ENCODE assay signal across 9 cellular contexts in the genomic region with DNA sequence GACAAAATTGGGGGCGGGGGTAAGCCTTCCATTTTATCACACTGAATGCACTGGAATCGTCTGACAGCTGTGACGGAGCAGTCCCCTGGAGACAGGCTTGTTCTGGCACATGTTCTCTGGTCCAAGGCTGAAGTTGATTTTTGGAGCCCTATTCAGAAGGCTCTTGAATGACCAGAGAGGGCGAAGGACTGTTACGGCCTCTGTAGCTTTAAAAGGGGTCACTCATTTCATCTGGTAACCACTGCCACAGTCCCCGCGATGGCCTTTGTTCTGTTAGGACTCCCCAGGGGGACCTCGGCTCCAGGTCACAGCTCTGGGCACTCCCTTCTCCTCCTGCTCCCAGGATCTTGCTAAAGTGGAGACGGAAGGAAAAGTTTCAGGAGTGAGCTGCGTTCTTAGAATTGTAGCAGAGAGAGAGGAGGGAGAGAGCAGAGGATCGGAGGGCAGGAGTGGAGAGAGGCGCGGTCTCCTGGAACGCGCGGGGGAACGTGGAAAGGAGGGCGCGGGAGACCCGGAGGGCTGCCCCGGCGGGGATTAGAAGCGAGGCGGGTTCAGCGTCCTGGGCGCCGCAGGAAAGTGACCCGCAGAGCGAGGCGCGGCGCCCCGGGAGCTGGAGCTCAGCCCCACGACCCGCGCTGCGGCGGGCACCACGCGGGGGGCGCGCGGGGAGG.
DNase-seq lines count a peak whose midpoint lies in the region; ATAC-seq, FAIRE-seq and TF ChIP-seq lines count a peak whose summit lies in the region.
"Had no signal": no experiment of that assay in that cellular context is flagged by ENCODE, and none has a peak within 500 bp of the region (broad histone marks: within the 10 kb centered on the region; RNA-seq: fewer than 3 reads in every experiment).

No MANE protein-coding gene starts in this region.

- H4K20me1 ChIP-seq in H1 (replicated peaks in 1 of 2; ENCODE audit: control insufficient read depth in 1 of 2, insufficient read depth in 2 of 2, low read length in 2 of 2): no peaks in the 10 kb centered on the region

- H2AK5ac ChIP-seq in H1 (ENCODE audit: low read depth, low read length): no peak overlapping the region
- no peak overlapping the region for H2AK5ac ChIP-seq in neuronal stem cell (ENCODE audit: low read depth, low read length)

- WGBS in H1 (ENCODE audit: extremely low coverage in 1 of 2, insufficient coverage in 1 of 2, insufficient read length in 1 of 2, insufficient replicate concordance in 2 of 2, low coverage in 1 of 2, low lambda C conversion rate in 2 of 2, missing lambda C conversion rate in 1 of 2), 2 experiments: 2% methylated on average over 25 of the region's 43 CpGs; no CpG with 5 or more reads in 1 of the 2 experiments
- no CpG with 5 or more reads among the region's 43 CpGs for WGBS in neuronal stem cell (ENCODE audit: extremely low coverage in 2 of 2, insufficient read length in 2 of 2, insufficient replicate concordance in 1 of 2), 2 donors

- H2BK15ac ChIP-seq in H1 (ENCODE audit: low read length): no peak overlapping the region
- H2BK15ac ChIP-seq in neuronal stem cell (ENCODE audit: low read length): peak overlapping the region; percentile 81

- no peak overlapping the region for H3K18ac ChIP-seq in H1 (ENCODE audit: extremely low read depth, low read length)
- peak overlapping the region; percentile 97 for H3K18ac ChIP-seq in neuronal stem cell (ENCODE audit: low read length)

- no peak overlapping the region for H2BK5ac ChIP-seq in H1 (ENCODE audit: low read depth, low read length)
- H2BK5ac ChIP-seq in neuronal stem cell (ENCODE audit: low read length): peak overlapping the region; percentile 78

- no peak overlapping the region for H4K91ac ChIP-seq in H1 (replicated peaks; ENCODE audit: insufficient read length, low read length)
- no peak overlapping the region for H4K91ac ChIP-seq in neuronal stem cell (ENCODE audit: low read depth, low read length, poor library complexity)

- H4K8ac ChIP-seq in H1 (ENCODE audit: extremely low read depth, insufficient read depth, low read length) (no peak overlapping the region), neuronal stem cell (ENCODE audit: low read depth, low read length) (no peak overlapping the region)

- no peak for TF ChIP-seq RAD21 in H1 (IDR thresholded peaks at IDR 0.05 in 1 of 2, conservative IDR thresholded peaks at IDR 0.05 in 1 of 2; ENCODE audit: low read depth in 2 of 2, low read length in 2 of 2)

- no peak overlapping the region for H3K14ac ChIP-seq in H1 (ENCODE audit: insufficient read length)
- H3K14ac ChIP-seq in neuronal stem cell (ENCODE audit: low read length): peak overlapping the region; percentile 56

- H2BK12ac ChIP-seq in H1 (ENCODE audit: low read depth, low read length) (no peak overlapping the region), neuronal stem cell (ENCODE audit: low read length) (no peak overlapping the region)

- CTCF ChIA-PET in H1 (lab: Charles Lee; ENCODE audit: partially characterized antibody): interaction anchor here (0.6 to 1.7 kb wide), 11 partner anchors 12 to 440 kb away, joined by 3 to 7 read pairs (median 3); no protein-coding TSS in a partner anchor

- H2AFZ ChIP-seq in H1 (ENCODE audit: low read length): peak overlapping the region; percentile 69
- peak overlapping the region; percentile 97 for H2AFZ ChIP-seq in neuronal stem cell (ENCODE audit: low read length)

- DNase-seq in Peyer's patch (no peak), H1 (ENCODE audit: low read depth in 1 of 2, low spot score in 2 of 2) (peak in 1 of 2 experiments; percentile 57), neuronal stem cell (ENCODE audit: low spot score) (peak; percentile 32), NCI-H1417 treated with DMSO at 0.1 percent for 48 hours (lab: John Stamatoyannopoulos, UW) (no peak), amygdala (lab: John Stamatoyannopoulos, UW) (no peak)
- DNase-seq: activated B cell treated with CpG ODN at 0.5 μM for 24 hours, hypothalamus had no signal

- no peak overlapping the region for H3K23ac ChIP-seq in H1 (ENCODE audit: insufficient read length)
- no peak overlapping the region for H3K23ac ChIP-seq in neuronal stem cell (ENCODE audit: low read depth, low read length, poor library complexity)

- H3K4me1 ChIP-seq in ES-I3 (ENCODE audit: insufficient read depth, low read length) (no peaks in the 10 kb centered on the region), Peyer's patch (no peaks in the 10 kb centered on the region), H1 (replicated peaks in 1 of 4; ENCODE audit: control insufficient read depth in 3 of 4, insufficient read depth in 4 of 4, low read length in 3 of 4) (peaks cover 0 to 10% (median 2%) of the 10 kb centered on the region in 4 experiments; a peak in 4 of 7 replicates), neuronal stem cell (ENCODE audit: control insufficient read depth in 2 of 2, insufficient read depth in 1 of 2, low read depth in 1 of 2, low read length in 2 of 2) (peaks cover 3 to 5% of the 10 kb centered on the region in 2 donors)

- H3K27me3 ChIP-seq in Peyer's patch (no peaks in the 10 kb centered on the region), H1 (replicated peaks in 1 of 4; ENCODE audit: control insufficient read depth in 3 of 4, extremely low read depth in 1 of 4, insufficient read depth in 3 of 4, low read length in 3 of 4) (peaks cover 15 to 43% (median 35%) of the 10 kb centered on the region in 4 experiments), neuronal stem cell (ENCODE audit: control insufficient read depth in 3 of 3, insufficient read depth in 3 of 3, low read depth in 1 of 3, low read length in 3 of 3) (peaks cover 0 to 6% (median 6%) of the 10 kb centered on the region in 3 experiments)

- no peak overlapping the region for H2BK20ac ChIP-seq in H1 (ENCODE audit: low read length)

- H3K9me3 ChIP-seq in ES-I3 (ENCODE audit: control insufficient read depth, insufficient read depth, low read length) (no peaks in the 10 kb centered on the region), Peyer's patch (no peaks in the 10 kb centered on the region), H1 (ENCODE audit: insufficient read depth in 2 of 2, low read depth in 1 of 2, low read length in 1 of 2) (no peaks in the 10 kb centered on the region), neuronal stem cell (replicated peaks in 1 of 2; ENCODE audit: control insufficient read depth in 2 of 2, insufficient read depth in 1 of 2, low read depth in 1 of 2, low read length in 2 of 2) (no peaks in the 10 kb centered on the region)

- H3K79me2 ChIP-seq in H1 (ENCODE audit: control insufficient read depth in 1 of 2, insufficient read depth in 2 of 2, low read length in 2 of 2): no peaks in the 10 kb centered on the region

- H3K4ac ChIP-seq in H1 (replicated peaks; ENCODE audit: insufficient read length, low read depth, low read length): no peak overlapping the region
- H3K4ac ChIP-seq in neuronal stem cell (ENCODE audit: low read length): no peak overlapping the region

- POLR2A ChIA-PET in H1 (lab: Charles Lee; ENCODE audit: partially characterized antibody): interaction anchor here (0.8 kb wide), 1 partner anchor 15 kb away, joined by 3 read pairs; no protein-coding TSS in a partner anchor

- peak overlapping the region; percentile 74 for H3K9ac ChIP-seq in ES-I3 (ENCODE audit: low read depth, low read length)
- H3K9ac ChIP-seq in H1 (replicated peaks in 1 of 4; ENCODE audit: extremely low read depth in 1 of 4, low read depth in 3 of 4, low read length in 3 of 4): peak overlapping the region in 2 of 4 experiments; percentile 30 to 37; a peak in 4 of 7 replicates
- peak overlapping the region; percentile 70 for H3K9ac ChIP-seq in neuronal stem cell (ENCODE audit: low read depth, low read length, poor library complexity)

- peak overlapping the region; percentile 97 to 99 for H3K4me2 ChIP-seq in H1 (ENCODE audit: insufficient read depth in 1 of 2, low read depth in 2 of 2, low read length in 2 of 2)
- H3K4me2 ChIP-seq in neuronal stem cell (ENCODE audit: insufficient read depth, low read length, poor library complexity, severe bottlenecking): peak overlapping the region; percentile 93

- no peaks in the 10 kb centered on the region for H3K79me1 ChIP-seq in H1 (ENCODE audit: low read depth, low read length)
- no peaks in the 10 kb centered on the region for H3K79me1 ChIP-seq in neuronal stem cell (ENCODE audit: low read depth, low read length)

- H3K56ac ChIP-seq in H1 (replicated peaks; ENCODE audit: insufficient read length, low read depth, low read length): no peak overlapping the region

- TF ChIP-seq CTCF in Peyer's patch (IDR thresholded peaks at IDR 0.05): no peak
- no peak for TF ChIP-seq CTCF in H1 (IDR thresholded peaks at IDR 0.05; ENCODE audit: control extremely low read depth in 1 of 3, insufficient read depth in 1 of 3, low read depth in 1 of 3, low read length in 3 of 3)

- no peak for TF ChIP-seq EP300 in H1 (IDR thresholded peaks at IDR 0.05; ENCODE audit: borderline replicate concordance in 1 of 2, low read depth in 2 of 2, low read length in 2 of 2)

- H3K36me3 ChIP-seq in ES-I3 (ENCODE audit: insufficient read depth, low read length) (no peaks in the 10 kb centered on the region), Peyer's patch (no peaks in the 10 kb centered on the region), H1 (ENCODE audit: control insufficient read depth in 2 of 4, insufficient read depth in 4 of 4, low read length in 3 of 4) (no peaks in the 10 kb centered on the region), neuronal stem cell (replicated peaks in 1 of 2; ENCODE audit: control insufficient read depth in 2 of 2, insufficient read depth in 2 of 2, low read length in 2 of 2) (no peaks in the 10 kb centered on the region)

- H3K4me3 ChIP-seq in Peyer's patch (peak overlapping the region; percentile 24 to 37 (median 36)), H1 (ENCODE audit: extremely low read depth in 1 of 4, insufficient read depth in 2 of 4, low read depth in 3 of 4, low read length in 4 of 4) (peak overlapping the region; percentile 51 to 90 (median 66)), neuronal stem cell (ENCODE audit: low read length in 2 of 2) (peak overlapping the region; percentile 52 to 87)

- peaks cover 18% of the 10 kb centered on the region; the same call in 1 of the 2 replicates for H3K23me2 ChIP-seq in H1 (ENCODE audit: low read depth, low read length)

- TF ChIP-seq POLR2A in Peyer's patch (IDR thresholded peaks at IDR 0.05) (no peak), H1 (IDR thresholded peaks at IDR 0.05; ENCODE audit: control extremely low read depth in 1 of 2, low read depth in 2 of 2, low read length in 2 of 2) (no peak)

- ATAC-seq in GM19324 (IDR thresholded peaks at IDR 0.05; ENCODE audit: low FRiP score, unreplicated experiment): no peak

- H3K27ac ChIP-seq in Peyer's patch: peak overlapping the region in 1 of 4 donors; percentile 46
- H3K27ac ChIP-seq in H1 (ENCODE audit: low read depth, low read length): no peak overlapping the region
- H3K27ac ChIP-seq in neuronal stem cell (replicated peaks; ENCODE audit: low read length): no peak overlapping the region

- H2BK120ac ChIP-seq in H1 (replicated peaks; ENCODE audit: low read depth, low read length) (no peak overlapping the region), neuronal stem cell (ENCODE audit: low read depth, low read length) (no peak overlapping the region)

- H4K5ac ChIP-seq in H1 (ENCODE audit: insufficient read length, low read depth, low read length): no peak overlapping the region

- FAIRE-seq in H1 (lab: Jason Lieb, UNC): no peak

TF ChIP-seq in H1, 55 proteins besides CTCF, POLR2A, EP300 and RAD21 (continues in another document):
- TF ChIP-seq KDM4A (IDR thresholded peaks at IDR 0.05; ENCODE audit: low read depth, low read length, severe bottlenecking): no peak
